In genomic region chr1:247923941-247924340, GRCh38 we compare ENCODE assay signal across 1 cellular context.
TF ChIP-seq lines count a peak whose summit lies in the region.

No MANE protein-coding gene starts in this region.

TF ChIP-seq in WTC11, 78 proteins besides CTCF, POLR2A, EP300 and RAD21 (continued from another document):
- TF ChIP-seq CDX4 (CRISPR knock-in tag; IDR thresholded peaks at IDR 0.05; ENCODE audit: borderline replicate concordance) (no peak), ZNF512 (CRISPR knock-in tag; IDR thresholded peaks at IDR 0.05; ENCODE audit: borderline replicate concordance) (no peak)
